ENCODE assay signal across 24 cellular contexts in the genomic region with DNA sequence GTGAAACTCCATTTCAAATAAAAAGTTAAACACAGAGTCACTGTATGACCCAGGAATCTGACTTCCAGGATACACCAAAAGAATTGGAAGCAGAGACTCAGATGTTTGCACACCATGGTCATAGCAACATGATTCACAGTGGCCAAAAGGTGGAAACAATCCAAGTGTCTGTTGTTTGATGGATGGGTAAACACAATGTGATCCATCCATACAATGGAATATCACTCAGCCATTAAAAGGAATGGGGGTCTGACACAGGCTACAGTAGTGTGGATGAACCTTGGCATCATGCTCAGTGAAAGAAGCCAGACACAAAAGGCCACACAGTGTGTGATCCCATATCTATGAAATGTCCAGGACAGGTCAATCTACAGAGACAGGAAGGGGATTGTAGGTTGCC.
DNase-seq lines count a peak whose midpoint lies in the region; ATAC-seq and TF ChIP-seq lines count a peak whose summit lies in the region.
"Had no signal": no experiment of that assay in that cellular context is flagged by ENCODE, and none has a peak within 500 bp of the region (broad histone marks: within the 10 kb centered on the region; RNA-seq: fewer than 3 reads in every experiment).

No MANE protein-coding gene starts in this region.

- H3K4me3 Mint-ChIP-seq in activated T-cell treated with anti-CD3 and anti-CD28 coated beads, Interleukin-2, amount 50 U/mL, for 72 hours, result no peak overlapping the region
- H3K4me3 Mint-ChIP-seq: activated CD8-positive, alpha-beta T cell treated with anti-CD3 and anti-CD28 coated beads, Interleukin-2, amount 10 ng/mL, durations not matched to agents 7 days and 5 days; activated T-helper 17 cell treated with anti-CD3 and anti-CD28 coated beads, Interleukin-2, amount 50 U/mL, for 72 hours; mesothelial cell of epicardium had no signal

- no peak for TF ChIP-seq POLR2A in Peyer's patch (IDR thresholded peaks at IDR 0.05)

- peaks cover 9% of the 10 kb centered on the region for H3K27me3 Mint-ChIP-seq in activated T-cell treated with anti-CD3 and anti-CD28 coated beads, Interleukin-2, amount 50 U/mL, for 72 hours (ENCODE audit: low read depth)
- H3K27me3 Mint-ChIP-seq: activated T-helper 17 cell treated with anti-CD3 and anti-CD28 coated beads, Interleukin-2, amount 50 U/mL, for 72 hours had no signal

- ATAC-seq in activated T-cell treated with anti-CD3 and anti-CD28 coated beads, Interleukin-2, amount 50 U/mL, for 72 hours (replicated peaks in 1 of 2), result no peak
- no peak for ATAC-seq in GM21381 (IDR thresholded peaks at IDR 0.05; ENCODE audit: unreplicated experiment)
- no peak for ATAC-seq in GM18520 (IDR thresholded peaks at IDR 0.05; ENCODE audit: unreplicated experiment)
- ATAC-seq: activated CD8-positive, alpha-beta T cell treated with anti-CD3 and anti-CD28 coated beads, Interleukin-2, amount 10 ng/mL, durations not matched to agents 7 days and 5 days; activated T-helper 17 cell treated with anti-CD3 and anti-CD28 coated beads, Interleukin-2, amount 50 U/mL, for 72 hours had no signal

- H3K4me1 Mint-ChIP-seq in activated T-cell treated with anti-CD3 and anti-CD28 coated beads, Interleukin-2, amount 50 U/mL, for 72 hours (ENCODE audit: low read depth), result no peaks in the 10 kb centered on the region

- no peaks in the 10 kb centered on the region for H3K4me1 ChIP-seq in Peyer's patch
- H3K4me1 ChIP-seq: ascending aorta, sigmoid colon, transverse colon had no signal

- DNase-seq in BJ (ENCODE audit: low read depth), result peak; percentile 21
- peak; percentile 47 for DNase-seq in NCI-H226
- DNase-seq in cardiac fibroblast (ENCODE audit: low read depth in 2 of 2), result peak; percentile 38 to 65
- DNase-seq in lung microvascular endothelial cell (ENCODE audit: low read depth in 2 of 2), result peak; percentile 64 to 76
- DNase-seq in activated T-cell treated with anti-CD3 and anti-CD28 coated beads, Interleukin-2, amount 50 U/mL, for 72 hours, result no peak
- DNase-seq in Peyer's patch, result no peak
- DNase-seq: activated CD8-positive, alpha-beta T cell treated with anti-CD3 and anti-CD28 coated beads, Interleukin-2, amount 10 ng/mL, durations not matched to agents 7 days and 5 days; DMS53; effector CD4-positive, alpha-beta T cell; H7; KG1; NCI-H1694 treated with DMSO at 0.1 percent for 48 hours; NCI-H446; sigmoid colon; stimulated activated CD4-positive, alpha-beta T cell treated with anti-CD3 and anti-CD28 coated beads, Interleukin-4, amount 100 ng/mL, for 24 hours; transverse colon had no signal

- H3K27me3 ChIP-seq in BJ (ENCODE audit: control insufficient read depth, insufficient read depth, low read length) (no peaks in the 10 kb centered on the region), Peyer's patch (no peaks in the 10 kb centered on the region)
- H3K27me3 ChIP-seq: ascending aorta, BLaER1, sigmoid colon, transverse colon had no signal

- H3K36me3 Mint-ChIP-seq in activated T-cell treated with anti-CD3 and anti-CD28 coated beads, Interleukin-2, amount 50 U/mL, for 72 hours (ENCODE audit: insufficient read depth in 2 of 2), result no peaks in the 10 kb centered on the region
- H3K36me3 Mint-ChIP-seq: mesothelial cell of epicardium had no signal

- H3K9me3 Mint-ChIP-seq in activated T-cell treated with anti-CD3 and anti-CD28 coated beads, Interleukin-2, amount 50 U/mL, for 72 hours, result no peaks in the 10 kb centered on the region
- H3K9me3 Mint-ChIP-seq: activated T-helper 17 cell treated with anti-CD3 and anti-CD28 coated beads, Interleukin-2, amount 50 U/mL, for 72 hours had no signal

- no peak overlapping the region for H3K27ac ChIP-seq in Peyer's patch
- H3K27ac ChIP-seq: ascending aorta, BLaER1, neutrophil, sigmoid colon, SK-N-MC, transverse colon had no signal

- CTCF ChIA-PET in BJ (lab: Yijun Ruan, JAX), result no interaction called here

- POLR2A ChIA-PET in BJ (lab: Charles Lee), result no interaction called here

- H3K9me3 ChIP-seq in Peyer's patch, result no peaks in the 10 kb centered on the region
- H3K9me3 ChIP-seq: ascending aorta, BLaER1, neutrophil, sigmoid colon, transverse colon had no signal

- H3K27ac Mint-ChIP-seq in activated T-cell treated with anti-CD3 and anti-CD28 coated beads, Interleukin-2, amount 50 U/mL, for 72 hours, result no peak overlapping the region
- H3K27ac Mint-ChIP-seq: activated CD8-positive, alpha-beta T cell treated with anti-CD3 and anti-CD28 coated beads, Interleukin-2, amount 10 ng/mL, durations not matched to agents 7 days and 5 days; activated T-helper 17 cell treated with anti-CD3 and anti-CD28 coated beads, Interleukin-2, amount 50 U/mL, for 72 hours; mesothelial cell of epicardium had no signal

- no peak for TF ChIP-seq CTCF in BJ (IDR thresholded peaks at IDR 0.05; ENCODE audit: insufficient read depth, low read depth, low read length)
- no peak for TF ChIP-seq CTCF in cardiac fibroblast (IDR thresholded peaks at IDR 0.05; ENCODE audit: low read depth, low read length)
- no peak for TF ChIP-seq CTCF in Peyer's patch (IDR thresholded peaks at IDR 0.05)

- H3K4me3 ChIP-seq in BJ (ENCODE audit: low read depth, low read length) (no peak overlapping the region), cardiac fibroblast (replicated peaks in 1 of 2; ENCODE audit: low read depth in 2 of 2, low read length in 2 of 2) (no peak overlapping the region), Peyer's patch (no peak overlapping the region)
- H3K4me3 ChIP-seq: ascending aorta, BLaER1, sigmoid colon, SK-N-MC, transverse colon had no signal

- no peaks in the 10 kb centered on the region for H3K36me3 ChIP-seq in BJ (ENCODE audit: control insufficient read depth, insufficient read depth, low read length)
- no peaks in the 10 kb centered on the region for H3K36me3 ChIP-seq in Peyer's patch
- H3K36me3 ChIP-seq: ascending aorta, BLaER1, neutrophil, sigmoid colon, transverse colon had no signal

Comparison
In these comparisons a context has a peak if more than half of its experiments do, and no peak if none do; other contexts are left out.
1. DNase-seq: peak in BJ (single experiment), NCI-H226 (single experiment), cardiac fibroblast (2 of 2) and lung microvascular endothelial cell (2 of 2); none in activated T-cell treated with anti-CD3 and anti-CD28 coated beads, Interleukin-2, amount 50 U/mL, for 72 hours (0 of 2) and Peyer's patch (0 of 3).